19 cellular contexts compared by ENCODE assay signal in genomic region chr9:95265960-95266359, GRCh38.
"Had no signal": no experiment of that assay in that cellular context is flagged by ENCODE, and none has a peak within 500 bp of the region (broad histone marks: within the 10 kb centered on the region; RNA-seq: fewer than 3 reads in every experiment).

No MANE protein-coding gene starts in this region.

- H3K9me3 Mint-ChIP-seq: activated naive CD8-positive, alpha-beta T cell treated with anti-CD3 and anti-CD28 coated beads for 36 hours; brain; endodermal cell; stimulated activated naive CD8-positive, alpha-beta T cell treated with anti-CD3 and anti-CD28 coated beads, Interleukin-15, Interleukin-2, amounts not matched to agents 100 ng/mL and 50 ng/mL, for 24 hours had no signal

- H3K27ac ChIP-seq: epithelial cell of prostate, skin epidermis, tibial nerve, uterus had no signal

- H3K4me3 Mint-ChIP-seq: activated naive CD8-positive, alpha-beta T cell treated with anti-CD3 and anti-CD28 coated beads for 36 hours; brain; endodermal cell; stimulated activated naive CD8-positive, alpha-beta T cell treated with anti-CD3 and anti-CD28 coated beads, Interleukin-15, Interleukin-2, amounts not matched to agents 100 ng/mL and 50 ng/mL, for 24 hours had no signal

- H3K27me3 Mint-ChIP-seq: activated CD8-positive, alpha-beta memory T cell treated with anti-CD3 and anti-CD28 coated beads, Interleukin-2, amount 10 ng/mL, durations not matched to agents 7 days and 5 days; activated naive CD8-positive, alpha-beta T cell treated with anti-CD3 and anti-CD28 coated beads for 36 hours; brain; stimulated activated naive CD8-positive, alpha-beta T cell treated with anti-CD3 and anti-CD28 coated beads, Interleukin-15, Interleukin-2, amounts not matched to agents 100 ng/mL and 50 ng/mL, for 24 hours had no signal

- H3K4me3 ChIP-seq: skin epidermis, tibial nerve, uterus had no signal

- H3K36me3 ChIP-seq: tibial nerve, uterus had no signal

- H3K4me1 ChIP-seq: uterus had no signal

- ATAC-seq: left cardiac atrium, right cardiac atrium had no signal

- H3K27ac Mint-ChIP-seq: brain, endodermal cell had no signal

- DNase-seq: activated CD4-positive, alpha-beta T cell treated with anti-CD3 and anti-CD28 coated beads, Interleukin-2, amount 50 U/mL, for 4 hours; activated CD8-positive, alpha-beta memory T cell treated with anti-CD3 and anti-CD28 coated beads, Interleukin-2, amount 10 ng/mL, durations not matched to agents 7 days and 5 days; activated naive CD4-positive, alpha-beta T cell; activated naive CD8-positive, alpha-beta T cell treated with anti-CD3 and anti-CD28 coated beads for 36 hours; caudate nucleus; endodermal cell; foreskin fibroblast; left cardiac atrium; midbrain; right cardiac atrium; stimulated activated CD4-positive, alpha-beta T cell treated with anti-CD3 and anti-CD28 coated beads, Interleukin-15, amount 100 ng/mL, for 24 hours; stimulated activated CD4-positive, alpha-beta T cell treated with anti-CD3 and anti-CD28 coated beads, Interleukin-2, amount 100 ng/mL, for 48 hours; T-helper 9 cell; uterus had no signal

- H3K9me3 ChIP-seq: tibial nerve, uterus had no signal

- H3K27me3 ChIP-seq: tibial nerve, uterus had no signal
